In genomic region chr10:70510453-70510852, GRCh38 we compare ENCODE assay signal across 16 cellular contexts. TPM values are rescaled to one million over a fixed set of nuclear protein-coding genes. Genes with fewer than 3 reads are reported as not detected.
A peak's percentile ranks its signal among the peaks of the same experiment; 100 is the strongest.
DNase-seq lines count a peak whose midpoint lies in the region; ATAC-seq and TF ChIP-seq lines count a peak whose summit lies in the region.
"Had no signal": no experiment of that assay in that cellular context is flagged by ENCODE, and none has a peak within 500 bp of the region (broad histone marks: within the 10 kb centered on the region; RNA-seq: fewer than 3 reads in every experiment).

No MANE protein-coding gene starts in this region.

- H2AK5ac ChIP-seq in neuronal stem cell (ENCODE audit: low read depth, low read length) = no peak overlapping the region

- H3K14ac ChIP-seq in neuronal stem cell (ENCODE audit: low read length) = no peak overlapping the region

- no peak for DNase-seq in Karpas-422
- DNase-seq in lower lobe of right lung = no peak
- no peak for DNase-seq in upper lobe of left lung
- DNase-seq in PC-3 = no peak
- no peak for DNase-seq in neuronal stem cell (ENCODE audit: low spot score)
- no peak for DNase-seq in NCI-H2227 treated with DMSO at 0.1 percent for 48 hours (lab: John Stamatoyannopoulos, UW)
- DNase-seq: Calu3; CD4-positive, alpha-beta memory T cell; DMS53; HFFc6; NCI-H1417 treated with DMSO at 0.1 percent for 48 hours; NCI-H1930; NCI-H748 treated with DMSO at 0.1 percent for 48 hours had no signal

- ATAC-seq in lower lobe of right lung = no peak
- no peak for ATAC-seq in upper lobe of left lung (ENCODE audit: low FRiP score in 2 of 2)
- no peak for ATAC-seq in PC-3
- ATAC-seq: K562 had no signal

- H4K8ac ChIP-seq in neuronal stem cell (ENCODE audit: low read depth, low read length) = no peak overlapping the region

- H3K4ac ChIP-seq in neuronal stem cell (ENCODE audit: low read length) = no peak overlapping the region

- intact Hi-C loops in lower lobe of right lung (cut with DNase I) = no loop called here
- intact Hi-C loops in PC-3 (cut with micrococcal nuclease) = no loop called here

- CTCF ChIA-PET in PC-3 (lab: Charles Lee) = interaction anchor here (0.7 kb wide), 1 partner anchor 18 kb away, joined by 4 read pairs; no protein-coding TSS in a partner anchor

- TF ChIP-seq EP300 in upper lobe of left lung (IDR thresholded peaks at IDR 0.05) = no peak

- 83 to 87% methylated on average over 4 of the region's 4 CpGs for WGBS in upper lobe of left lung, 2 donors
- WGBS in neuronal stem cell (ENCODE audit: extremely low coverage in 2 of 2, insufficient read length in 2 of 2, insufficient replicate concordance in 1 of 2), 2 donors = no CpG with 5 or more reads among the region's 4 CpGs

- no peak overlapping the region for H3K18ac ChIP-seq in neuronal stem cell (ENCODE audit: low read length)

- H2BK15ac ChIP-seq in neuronal stem cell (ENCODE audit: low read length) = no peak overlapping the region

- no peaks in the 10 kb centered on the region for H3F3A ChIP-seq in PC-3 (ENCODE audit: low read length, unreplicated experiment)

- no peak overlapping the region for H2BK5ac ChIP-seq in neuronal stem cell (ENCODE audit: low read length)

- H3K4me3 ChIP-seq in Karpas-422 (ENCODE audit: low read length) = no peak overlapping the region
- no peak overlapping the region for H3K4me3 ChIP-seq in lower lobe of right lung
- no peak overlapping the region for H3K4me3 ChIP-seq in upper lobe of left lung
- H3K4me3 ChIP-seq in PC-3 (ENCODE audit: low read length) = no peak overlapping the region
- H3K4me3 ChIP-seq in neuronal stem cell (ENCODE audit: low read length in 2 of 2) = no peak overlapping the region
- H3K4me3 ChIP-seq: K562, SJSA1 had no signal

- H3K4me2 ChIP-seq in Karpas-422 (ENCODE audit: low read depth, low read length, poor library complexity, severe bottlenecking) (no peak overlapping the region), PC-3 (ENCODE audit: low read length) (no peak overlapping the region), neuronal stem cell (ENCODE audit: insufficient read depth, low read length, poor library complexity, severe bottlenecking) (no peak overlapping the region)

- BruUV-seq in PC-3 (replicated peaks; lab: Mats Ljungman, UMichigan) = no TSS peak

- H3K4me1 ChIP-seq in Karpas-422 (ENCODE audit: low read length) (peaks cover 85% of the 10 kb centered on the region), lower lobe of right lung (peaks cover 87% of the 10 kb centered on the region), upper lobe of left lung (peaks cover 56 to 73% (median 60%) of the 10 kb centered on the region in 4 donors), PC-3 (ENCODE audit: insufficient read depth, low read length) (no peaks in the 10 kb centered on the region; the same call in 1 of the 2 replicates), neuronal stem cell (ENCODE audit: control insufficient read depth in 2 of 2, insufficient read depth in 1 of 2, low read depth in 1 of 2, low read length in 2 of 2) (peaks cover 27 to 29% of the 10 kb centered on the region in 2 donors)
- H3K4me1 ChIP-seq: SJSA1 had no signal

- TF ChIP-seq CTCF in lower lobe of right lung (IDR thresholded peaks at IDR 0.05) (no peak), upper lobe of left lung (IDR thresholded peaks at IDR 0.05) (no peak), PC-3 (conservative IDR thresholded peaks at IDR 0.05; ENCODE audit: low read depth, low read length) (no peak)

- H2AFZ ChIP-seq in Karpas-422 (ENCODE audit: low read length) (no peak overlapping the region), PC-3 (ENCODE audit: low read length) (no peak overlapping the region), neuronal stem cell (ENCODE audit: low read length) (no peak overlapping the region)

- no peak overlapping the region for H2BK12ac ChIP-seq in neuronal stem cell (ENCODE audit: low read length)

- H4K20me1 ChIP-seq in Karpas-422 (ENCODE audit: insufficient read depth, low read depth, low read length) (no peaks in the 10 kb centered on the region; the same call in 1 of the 2 replicates), PC-3 (ENCODE audit: low read length) (no peaks in the 10 kb centered on the region)

- H3K27me3 ChIP-seq in Karpas-422 (ENCODE audit: low read length) (no peaks in the 10 kb centered on the region), lower lobe of right lung (ENCODE audit: low read depth) (no peaks in the 10 kb centered on the region), upper lobe of left lung (no peaks in the 10 kb centered on the region), PC-3 (ENCODE audit: low read length) (no peaks in the 10 kb centered on the region), neuronal stem cell (ENCODE audit: control insufficient read depth in 3 of 3, insufficient read depth in 3 of 3, low read depth in 1 of 3, low read length in 3 of 3) (no peaks in the 10 kb centered on the region)
- H3K27me3 ChIP-seq: SJSA1 had no signal

- H3K9ac ChIP-seq in Karpas-422 (ENCODE audit: low read length) (no peak overlapping the region), PC-3 (ENCODE audit: low read length) (no peak overlapping the region), neuronal stem cell (ENCODE audit: low read depth, low read length, poor library complexity) (no peak overlapping the region)

- POLR2A ChIA-PET in PC-3 (lab: Charles Lee; ENCODE audit: unreplicated experiment) = no interaction called here

- H3K36me3 ChIP-seq in Karpas-422 (ENCODE audit: insufficient read depth, low read length) (no peaks in the 10 kb centered on the region), lower lobe of right lung (no peaks in the 10 kb centered on the region), upper lobe of left lung (no peaks in the 10 kb centered on the region), PC-3 (ENCODE audit: low read depth, low read length) (no peaks in the 10 kb centered on the region), neuronal stem cell (replicated peaks in 1 of 2; ENCODE audit: control insufficient read depth in 2 of 2, insufficient read depth in 2 of 2, low read length in 2 of 2) (no peaks in the 10 kb centered on the region)
- H3K36me3 ChIP-seq: SJSA1 had no signal

- H4K91ac ChIP-seq in neuronal stem cell (ENCODE audit: low read depth, low read length, poor library complexity) = no peak overlapping the region

- H3K27ac ChIP-seq in Karpas-422 (ENCODE audit: low read length) (peak overlapping the region; percentile 84), cingulate gyrus (ENCODE audit: low read depth, low read length) (peak overlapping the region; percentile 31), lower lobe of right lung (peak overlapping the region; percentile 66), upper lobe of left lung (peak overlapping the region; percentile 49 to 77 (median 74)), PC-3 (ENCODE audit: low read length) (no peak overlapping the region), neuronal stem cell (replicated peaks; ENCODE audit: low read length) (no peak overlapping the region)
- H3K27ac ChIP-seq: SJSA1 had no signal

- no peak for TF ChIP-seq POLR2A in upper lobe of left lung (IDR thresholded peaks at IDR 0.05)

- H3K9me3 ChIP-seq in Karpas-422 (ENCODE audit: low read length) (no peaks in the 10 kb centered on the region), lower lobe of right lung (no peaks in the 10 kb centered on the region), upper lobe of left lung (no peaks in the 10 kb centered on the region), PC-3 (ENCODE audit: low read length) (no peaks in the 10 kb centered on the region), neuronal stem cell (replicated peaks in 1 of 2; ENCODE audit: control insufficient read depth in 2 of 2, insufficient read depth in 1 of 2, low read depth in 1 of 2, low read length in 2 of 2) (peaks cover 0 to 2% of the 10 kb centered on the region in 2 donors)
- H3K9me3 ChIP-seq: SJSA1 had no signal

- H3K23ac ChIP-seq in neuronal stem cell (ENCODE audit: low read depth, low read length, poor library complexity) = no peak overlapping the region

- H2BK120ac ChIP-seq in neuronal stem cell (ENCODE audit: low read depth, low read length) = no peak overlapping the region

- H3K79me2 ChIP-seq in Karpas-422 (ENCODE audit: low read length) (peaks cover 93% of the 10 kb centered on the region), PC-3 (ENCODE audit: low read length) (no peaks in the 10 kb centered on the region)

- H3K9me2 ChIP-seq in Karpas-422 (replicated peaks; ENCODE audit: insufficient read depth, low read length) (no peaks in the 10 kb centered on the region), PC-3 (replicated peaks; ENCODE audit: low read length) (no peaks in the 10 kb centered on the region)

- H3K79me1 ChIP-seq in neuronal stem cell (ENCODE audit: low read depth, low read length) = no peaks in the 10 kb centered on the region

RNA-seq across cellular contexts. Expression of gene PALD1, which starts 31.9 kb away (rescaled TPM):
- 54.7 and 106 TPM in 2 replicates for total RNA-seq in Karpas-422 (2014; rRNA removed; shearing (Covaris generic); ENCODE audit: low replicate concordance)
- total RNA-seq in lower lobe of right lung (16.0 TPM), upper lobe of left lung (10 to 100 TPM in 5 of 6 donors, 1 to 10 TPM in 1; 8.9 to 25.4 (median 13.4) TPM), PC-3 (2014; rRNA removed) (0.46 and 0.80 TPM in 2 replicates)
- polyA plus RNA-seq in neuronal stem cell (2013, experiment 1 of 2) = 8.1 TPM
- polyA plus RNA-seq in neuronal stem cell (2013, experiment 2 of 2) = 8.1 TPM
- total RNA-seq: CD4-positive, alpha-beta memory T cell; HFFc6; SJSA1 had no signal
- polyA plus RNA-seq: CD4-positive, alpha-beta memory T cell had no signal

Comparison
In these comparisons a context has a peak if more than half of its experiments do, and no peak if none do; other contexts are left out.
1. H3K27ac ChIP-seq: peak in Karpas-422 (single experiment), cingulate gyrus (single experiment), lower lobe of right lung (single experiment) and upper lobe of left lung (4 of 4); none in PC-3 (single experiment) and neuronal stem cell (single experiment).